Comparison of ENCODE assay signal across 16 cellular contexts in the genomic region with DNA sequence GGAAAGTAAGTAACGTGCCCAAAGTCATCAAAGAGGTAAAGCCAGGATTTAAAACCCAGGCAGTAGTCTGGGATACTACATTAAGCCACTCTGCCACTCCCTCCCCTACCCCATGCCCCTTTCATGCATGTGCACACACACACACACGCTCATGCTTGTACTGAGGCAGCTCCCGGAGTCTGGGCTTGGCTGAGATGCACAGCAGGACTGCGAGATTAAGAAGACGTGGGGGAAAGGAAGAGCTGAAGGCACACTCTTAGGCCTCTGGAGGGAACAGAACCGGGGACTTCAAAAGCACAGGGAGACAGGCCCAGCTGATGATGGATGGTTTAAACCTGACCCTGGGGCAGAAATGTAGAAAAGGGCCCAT.
DNase-seq lines count a peak whose midpoint lies in the region; ATAC-seq and TF ChIP-seq lines count a peak whose summit lies in the region.
"Had no signal": no experiment of that assay in that cellular context is flagged by ENCODE, and none has a peak within 500 bp of the region (broad histone marks: within the 10 kb centered on the region; RNA-seq: fewer than 3 reads in every experiment).

No MANE protein-coding gene starts in this region.

- H3K4me1 Mint-ChIP-seq in chondrocyte (ENCODE audit: low read depth) (peaks cover 40% of the 10 kb centered on the region), neural progenitor cell (peaks cover 30% of the 10 kb centered on the region)

- no peak overlapping the region for H3K27ac Mint-ChIP-seq in chondrocyte (ENCODE audit: unreplicated experiment)
- peak overlapping the region; percentile 93 for H3K27ac Mint-ChIP-seq in neural progenitor cell

- no peaks in the 10 kb centered on the region for H3K9me3 Mint-ChIP-seq in chondrocyte (ENCODE audit: low read depth)
- no peaks in the 10 kb centered on the region for H3K9me3 Mint-ChIP-seq in neural progenitor cell

- intact Hi-C loops in aorta (cut with DNase I), result no loop called here

- H3K79me2 ChIP-seq in neural progenitor cell (ENCODE audit: low read depth), result no peaks in the 10 kb centered on the region

- H2AFZ ChIP-seq in neural progenitor cell (replicated peaks), result no peak overlapping the region

- H3K27me3 ChIP-seq in neural progenitor cell (no peaks in the 10 kb centered on the region), aorta (ENCODE audit: control insufficient read depth in 1 of 2, insufficient read depth in 2 of 2, low read length in 1 of 2) (no peaks in the 10 kb centered on the region)
- H3K27me3 ChIP-seq: MG63 had no signal

- H3K4me3 ChIP-seq in neural progenitor cell (no peak overlapping the region), aorta (ENCODE audit: low read length in 2 of 2) (no peak overlapping the region)
- H3K4me3 ChIP-seq: MG63 had no signal

- no peaks in the 10 kb centered on the region for H3F3A ChIP-seq in neural progenitor cell (ENCODE audit: low read depth)

- no peak overlapping the region for H3K4me2 ChIP-seq in neural progenitor cell

- H3K27ac ChIP-seq in neural progenitor cell (no peak overlapping the region), aorta (ENCODE audit: low read depth in 1 of 2, low read length in 2 of 2) (no peak overlapping the region)

- DNase-seq in activated CD8-positive, alpha-beta memory T cell treated with anti-CD3 and anti-CD28 coated beads, Interleukin-2, amount 50 U/mL, for 4 hours, result peak; percentile 1
- DNase-seq in activated CD8-positive, alpha-beta memory T cell treated with anti-CD3 and anti-CD28 coated beads, Interleukin-2, amount 50 U/mL, for 48 hours, result no peak
- DNase-seq in chondrocyte (ENCODE audit: low spot score) (peak; percentile 24), neural progenitor cell (ENCODE audit: low spot score) (no peak), aorta (peak; percentile 13 to 14)
- DNase-seq: HCEC 1CT, IMR-90, KG1, MG63, NCI-H2029, NCI-H2227 treated with DMSO at 0.1 percent for 48 hours, NCI-H526 treated with DMSO at 0.1 percent for 48 hours, RPMI8226, SHP77 had no signal

- no peak overlapping the region for H3K9ac ChIP-seq in neural progenitor cell

- H3K4me3 Mint-ChIP-seq in chondrocyte (ENCODE audit: unreplicated experiment) (no peak overlapping the region), neural progenitor cell (no peak overlapping the region)

- WGBS in aorta, 2 donors, result 66 to 74% methylated on average over 6 of the region's 6 CpGs

- H4K20me1 ChIP-seq in neural progenitor cell (ENCODE audit: low read depth), result no peaks in the 10 kb centered on the region

- H3K4me1 ChIP-seq in neural progenitor cell (no peaks in the 10 kb centered on the region), aorta (ENCODE audit: control insufficient read depth in 1 of 2, insufficient read depth in 2 of 2, low read length in 2 of 2) (no peaks in the 10 kb centered on the region)

- H3K36me3 Mint-ChIP-seq in chondrocyte (ENCODE audit: low read depth) (no peaks in the 10 kb centered on the region), neural progenitor cell (no peaks in the 10 kb centered on the region)

- H3K36me3 ChIP-seq in neural progenitor cell (no peaks in the 10 kb centered on the region), aorta (ENCODE audit: control insufficient read depth in 1 of 2, insufficient read depth in 2 of 2, low read length in 1 of 2) (no peaks in the 10 kb centered on the region)
- H3K36me3 ChIP-seq: MG63 had no signal

- no peaks in the 10 kb centered on the region for H3K9me3 ChIP-seq in neural progenitor cell (ENCODE audit: low read depth)
- H3K9me3 ChIP-seq in aorta (ENCODE audit: control insufficient read depth, low read length), result no peaks in the 10 kb centered on the region
- H3K9me3 ChIP-seq: MG63 had no signal

- ATAC-seq in aorta (ENCODE audit: low FRiP score), result no peak
- no peak for ATAC-seq in HG03442 (IDR thresholded peaks at IDR 0.05; ENCODE audit: unreplicated experiment)
- ATAC-seq in GM18858 (IDR thresholded peaks at IDR 0.05; ENCODE audit: unreplicated experiment), result no peak

- TF ChIP-seq CTCF in chondrocyte (IDR thresholded peaks at IDR 0.05) (no peak), neural progenitor cell (IDR thresholded peaks at IDR 0.05) (no peak)

- H3K27me3 Mint-ChIP-seq in chondrocyte (ENCODE audit: low read depth) (no peaks in the 10 kb centered on the region), neural progenitor cell (ENCODE audit: insufficient read depth, low read depth) (peaks cover 4% of the 10 kb centered on the region)

Comparison
In these comparisons a context has a peak if more than half of its experiments do, and no peak if none do; other contexts are left out.
1. DNase-seq: peak in activated CD8-positive, alpha-beta memory T cell treated with anti-CD3 and anti-CD28 coated beads, Interleukin-2, amount 50 U/mL, for 4 hours (single experiment), chondrocyte (single experiment) and aorta (2 of 2); none in activated CD8-positive, alpha-beta memory T cell treated with anti-CD3 and anti-CD28 coated beads, Interleukin-2, amount 50 U/mL, for 48 hours (single experiment) and neural progenitor cell (single experiment).